In genomic region chr5:16600397-16600796, GRCh38 we compare ENCODE assay signal across 11 cellular contexts. TPM values are rescaled to one million over a fixed set of nuclear protein-coding genes. Genes with fewer than 3 reads are reported as not detected.
DNase-seq lines count a peak whose midpoint lies in the region; ATAC-seq, FAIRE-seq and TF ChIP-seq lines count a peak whose summit lies in the region.
"Had no signal": no experiment of that assay in that cellular context is flagged by ENCODE, and none has a peak within 500 bp of the region (broad histone marks: within the 10 kb centered on the region; RNA-seq: fewer than 3 reads in every experiment).

No MANE protein-coding gene starts in this region.

- FAIRE-seq in GM12891 (lab: Jason Lieb, UNC) = no peak

- WGBS in ovary, 3 donors = 2 to 13% (median 6%) methylated on average over 7 of the region's 7 CpGs

- peak overlapping the region in 1 of 3 donors; percentile 37 for H3K4me3 Mint-ChIP-seq in T-cell
- H3K4me3 Mint-ChIP-seq: HFFc6; T-helper 1 cell treated with Interleukin-12 subunit alpha and Interleukin-12 subunit beta and Interleukin-4 antibody, amounts not matched to agents 30 μg/mL and 1 μg/mL, for 36 hours had no signal

- H3K27me3 Mint-ChIP-seq in T-cell = no peaks in the 10 kb centered on the region

- no peak for TF ChIP-seq EP300 in ovary (IDR thresholded peaks at IDR 0.05)

- TF ChIP-seq CTCF in ovary (IDR thresholded peaks at IDR 0.05) = no peak

- H3K36me3 ChIP-seq in ovary = no peaks in the 10 kb centered on the region

- TF ChIP-seq POLR2A in ovary (IDR thresholded peaks at IDR 0.05) (no peak), GM12891 (IDR thresholded peaks at IDR 0.05; ENCODE audit: low read depth, low read length) (no peak)

- no peaks in the 10 kb centered on the region for H3K9me3 Mint-ChIP-seq in T-cell
- H3K9me3 Mint-ChIP-seq: HFFc6; T-helper 1 cell treated with Interleukin-12 subunit alpha and Interleukin-12 subunit beta and Interleukin-4 antibody, amounts not matched to agents 30 μg/mL and 1 μg/mL, for 36 hours had no signal

- peak; percentile 34 for DNase-seq in EL
- no peak for DNase-seq in T-cell
- DNase-seq in head of caudate nucleus = peak; percentile 61 to 96 (median 86)
- DNase-seq in ovary = peak; percentile 47 to 86 (median 75)
- no peak for DNase-seq in COLO829 (ENCODE audit: low spot score)
- no peak for DNase-seq in GM12891 (ENCODE audit: insufficient read length, low spot score)
- DNase-seq in activated CD8-positive, alpha-beta memory T cell treated with anti-CD3 and anti-CD28 coated beads, Interleukin-2, amount 50 U/mL, for 4 hours = no peak
- DNase-seq: HFFc6 had no signal

- no peaks in the 10 kb centered on the region for H3K4me1 ChIP-seq in ovary (ENCODE audit: insufficient read depth)

- no peaks in the 10 kb centered on the region for H3K27me3 ChIP-seq in ovary

- H3K27ac Mint-ChIP-seq in T-cell = peak overlapping the region; percentile 22 to 54
- H3K27ac Mint-ChIP-seq: HFFc6; T-helper 1 cell treated with Interleukin-12 subunit alpha and Interleukin-12 subunit beta and Interleukin-4 antibody, amounts not matched to agents 30 μg/mL and 1 μg/mL, for 36 hours had no signal

- no peak overlapping the region for H3K4me3 ChIP-seq in ovary

- peaks cover 76 to 92% (median 90%) of the 10 kb centered on the region in 3 donors for H3K4me1 Mint-ChIP-seq in T-cell

- CTCF ChIA-PET in T-cell (lab: Charles Lee) = no interaction called here

- ATAC-seq in T-cell (replicated peaks in 1 of 4) (no peak), GM21447 (IDR thresholded peaks at IDR 0.05; ENCODE audit: unreplicated experiment) (no peak)

- H3K36me3 Mint-ChIP-seq in T-cell = peaks cover 38% of the 10 kb centered on the region

- H3K27ac ChIP-seq in ovary = no peak overlapping the region
- H3K27ac ChIP-seq: KMS-11 had no signal

- no peaks in the 10 kb centered on the region for H3K9me3 ChIP-seq in ovary

- POLR2A ChIA-PET in T-cell (lab: Charles Lee) = no interaction called here

- intact Hi-C loops in head of caudate nucleus (cut with DNase I) (no loop called here), ovary (cut with DNase I) (no loop called here)

TF ChIP-seq in GM12891, 5 proteins besides CTCF, POLR2A, EP300 and RAD21:
- TF ChIP-seq POLR2AphosphoS5 (IDR thresholded peaks at IDR 0.05; ENCODE audit: low read depth, low read length) (no peak), SPI1 (IDR thresholded peaks at IDR 0.05; ENCODE audit: low read depth, low read length) (no peak)

RNA-seq across cellular contexts. Expression of gene RETREG1, which starts 16.4 kb away (rescaled TPM):
- total RNA-seq in T-cell (10 to 100 TPM; 41.0 to 72.1 (median 55.5) TPM), ovary (10 to 100 TPM in 1 of 7 donors, 1 to 10 TPM in 6; 2.0 to 20.0 (median 4.8) TPM)
- polyA plus RNA-seq in ovary = 1 to 10 TPM; 1.0 to 2.7 TPM
- 1.0 TPM for polyA plus RNA-seq in GM12891 (2012; ENCODE audit: low read depth, missing spikeins)

Comparison
In these comparisons a context has a peak if more than half of its experiments do, and no peak if none do; other contexts are left out.
1. DNase-seq: peak in EL (single experiment), head of caudate nucleus (42 of 42) and ovary (5 of 5); none in T-cell (0 of 34), COLO829 (single experiment), GM12891 (single experiment) and activated CD8-positive, alpha-beta memory T cell treated with anti-CD3 and anti-CD28 coated beads, Interleukin-2, amount 50 U/mL, for 4 hours (single experiment).